9 cellular contexts compared by ENCODE assay signal in the genomic region with DNA sequence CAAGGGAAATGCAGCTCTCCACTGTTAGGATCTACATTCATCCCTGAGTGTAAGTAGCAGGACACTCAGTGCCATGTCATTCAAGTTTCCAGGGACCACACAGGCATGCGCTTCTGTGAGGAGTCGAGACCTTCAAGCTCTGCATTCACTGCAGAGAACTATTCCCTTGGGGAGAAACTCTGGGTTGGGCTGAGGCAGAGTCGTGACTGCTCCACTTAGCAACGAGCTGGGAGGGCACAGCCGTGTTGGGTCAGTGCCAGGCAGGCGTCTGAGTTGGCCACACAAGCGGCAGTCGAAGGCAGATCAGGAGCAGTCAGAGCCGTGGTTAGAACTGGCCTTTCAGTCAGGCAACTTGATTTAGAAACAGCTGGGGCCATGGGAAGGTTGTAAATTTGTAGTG. TPM values are rescaled to one million over a fixed set of nuclear protein-coding genes. Genes with fewer than 3 reads are reported as not detected.
A peak's percentile ranks its signal among the peaks of the same experiment; 100 is the strongest.
DNase-seq lines count a peak whose midpoint lies in the region; ATAC-seq and TF ChIP-seq lines count a peak whose summit lies in the region.
"Had no signal": no experiment of that assay in that cellular context is flagged by ENCODE, and none has a peak within 500 bp of the region (broad histone marks: within the 10 kb centered on the region; RNA-seq: fewer than 3 reads in every experiment).

No MANE protein-coding gene starts in this region.

- no peaks in the 10 kb centered on the region for H3K36me3 Mint-ChIP-seq in T-helper 2 cell treated with Interferon-gamma antibody and Interleukin-4, amounts not matched to agents 5 μg/mL and 100 μg/mL, for 36 hours (ENCODE audit: low read depth)

- no peak overlapping the region for H3K4me3 ChIP-seq in lower lobe of right lung
- no peak overlapping the region for H3K4me3 ChIP-seq in thyroid gland (replicated peaks in 1 of 3)

- intact Hi-C loops in lower lobe of right lung (cut with DNase I) (no loop called here), thyroid gland (cut with DNase I) (loop anchor here (5.0 kb wide), 1 partner anchor 89 kb away; no protein-coding TSS in a partner anchor)

- ATAC-seq in lower lobe of right lung, result peak; percentile 86 to 88
- ATAC-seq in HG02852 (IDR thresholded peaks at IDR 0.05; ENCODE audit: unreplicated experiment), result no peak

- H3K27ac ChIP-seq in lower lobe of right lung, result no peak overlapping the region
- H3K27ac ChIP-seq in thyroid gland, result no peak overlapping the region

- DNase-seq in LHCN-M2 (ENCODE audit: low read depth) (peak; percentile 87), cerebellum (ENCODE audit: low spot score) (peak; percentile 39), lower lobe of right lung (peak; percentile 86), thyroid gland (peak; percentile 94 to 96), GM19240 (ENCODE audit: insufficient read length, low spot score) (no peak)
- no peak for DNase-seq in T-helper 2 cell treated with Interferon-gamma antibody and Interleukin-4, amounts not matched to agents 5 μg/mL and 100 μg/mL, for 36 hours (ENCODE audit: low spot score)
- DNase-seq: activated CD4-positive, CD25-positive, alpha-beta regulatory T cell treated with anti-CD3 and anti-CD28 coated beads, Interleukin-2, amount 50 U/mL, for 72 hours; NCI-H2171 treated with DMSO at 0.1 percent for 48 hours had no signal

- no peak for TF ChIP-seq POLR2A in thyroid gland (IDR thresholded peaks at IDR 0.05)

- peaks cover 2% of the 10 kb centered on the region for H3K27me3 Mint-ChIP-seq in T-helper 2 cell treated with Interferon-gamma antibody and Interleukin-4, amounts not matched to agents 5 μg/mL and 100 μg/mL, for 36 hours (ENCODE audit: low read depth)

- H3K36me3 ChIP-seq in lower lobe of right lung (peaks cover 70% of the 10 kb centered on the region), thyroid gland (peaks cover 5 to 28% of the 10 kb centered on the region in 2 donors)

- no peak for TF ChIP-seq CTCF in lower lobe of right lung (IDR thresholded peaks at IDR 0.05)
- no peak for TF ChIP-seq CTCF in thyroid gland (IDR thresholded peaks at IDR 0.05)

- no peak overlapping the region for H3K4me3 Mint-ChIP-seq in T-helper 2 cell treated with Interferon-gamma antibody and Interleukin-4, amounts not matched to agents 5 μg/mL and 100 μg/mL, for 36 hours

- no peaks in the 10 kb centered on the region for H3K9me3 Mint-ChIP-seq in T-helper 2 cell treated with Interferon-gamma antibody and Interleukin-4, amounts not matched to agents 5 μg/mL and 100 μg/mL, for 36 hours

- no peak overlapping the region for H3K27ac Mint-ChIP-seq in T-helper 2 cell treated with Interferon-gamma antibody and Interleukin-4, amounts not matched to agents 5 μg/mL and 100 μg/mL, for 36 hours

- H3K4me1 ChIP-seq in lower lobe of right lung (peaks cover 35% of the 10 kb centered on the region), thyroid gland (peaks cover 7 to 8% of the 10 kb centered on the region in 2 donors)

- 5 to 7% methylated on average over 9 of the region's 9 CpGs for WGBS in thyroid gland, 2 donors

- H3K4me1 Mint-ChIP-seq in T-helper 2 cell treated with Interferon-gamma antibody and Interleukin-4, amounts not matched to agents 5 μg/mL and 100 μg/mL, for 36 hours (ENCODE audit: low read depth), result no peaks in the 10 kb centered on the region

- H3K27me3 ChIP-seq in lower lobe of right lung (ENCODE audit: low read depth) (no peaks in the 10 kb centered on the region), thyroid gland (no peaks in the 10 kb centered on the region)

- no peaks in the 10 kb centered on the region for H3K9me3 ChIP-seq in lower lobe of right lung
- H3K9me3 ChIP-seq in thyroid gland, result no peaks in the 10 kb centered on the region

RNA-seq across cellular contexts. Expression of gene MPEG1, which starts 14.7 kb away (rescaled TPM):
- not detected in 2 replicates for total RNA-seq in LHCN-M2 (2014; rRNA removed)
- not detected for polyA plus RNA-seq in LHCN-M2 (2012)
- total RNA-seq in cerebellum, result 2.3 TPM
- total RNA-seq in lower lobe of right lung, result 48.9 TPM
- total RNA-seq in thyroid gland, result 10 to 100 TPM in 3 of 4 donors, 1 to 10 TPM in 1; 5.8 to 16.3 (median 11.5) TPM

RNA-seq across cellular contexts. Expression of gene DTX4, which starts 26.1 kb away (rescaled TPM):
- 0.38 and 1.2 TPM in 2 replicates for total RNA-seq in LHCN-M2 (2014; rRNA removed)
- polyA plus RNA-seq in LHCN-M2 (2012), result 4.3 TPM
- 38.7 TPM for total RNA-seq in cerebellum
- total RNA-seq in lower lobe of right lung, result 51.7 TPM
- 10 to 100 TPM in 3 of 4 donors, 1 to 10 TPM in 1; 9.6 to 29.3 (median 17.5) TPM for total RNA-seq in thyroid gland

RNA-seq across cellular contexts. Expression of gene FAM111A, which starts 55.3 kb away (rescaled TPM):
- 80.3 and 80.8 TPM in 2 replicates for total RNA-seq in LHCN-M2 (2014; rRNA removed)
- polyA plus RNA-seq in LHCN-M2 (2012), result 12.4 TPM
- 24.4 TPM for total RNA-seq in cerebellum
- 68.4 TPM for total RNA-seq in lower lobe of right lung
- total RNA-seq in thyroid gland, result 10 to 100 TPM; 32.5 to 73.2 (median 40.1) TPM

Comparison
In these comparisons a context has a peak if more than half of its experiments do, and no peak if none do; other contexts are left out.
1. DNase-seq: peak in LHCN-M2 (single experiment), cerebellum (single experiment), lower lobe of right lung (single experiment) and thyroid gland (2 of 2); none in T-helper 2 cell treated with Interferon-gamma antibody and Interleukin-4, amounts not matched to agents 5 μg/mL and 100 μg/mL, for 36 hours (single experiment) and GM19240 (single experiment).